8 cellular contexts compared by ENCODE assay signal in genomic region chr18:50374753-50375391, GRCh38. TPM values are rescaled to one million over a fixed set of nuclear protein-coding genes. Genes with fewer than 3 reads are reported as not detected.
A peak's percentile ranks its signal among the peaks of the same experiment; 100 is the strongest.
DNase-seq lines count a peak whose midpoint lies in the region; ATAC-seq lines count a peak whose summit lies in the region.

TSS of gene SKA1 (plus strand) at chr18:50375046. CDS start at chr18:50375831, 785 bp downstream.

- DNase-seq in COR-L47 (lab: John Stamatoyannopoulos, UW) (peak; percentile 97), HUDEP-2 (lab: John Stamatoyannopoulos, UW; ENCODE audit: unreplicated experiment in 76 of 76) (peak; percentile 31 to 99 (median 92)), NT2/D1 (ENCODE audit: low read depth, low spot score) (peak; percentile 87), mesenchymal stem cell (peak; percentile 92)
- peak; percentile 96 for DNase-seq in activated CD8-positive, alpha-beta memory T cell treated with anti-CD3 and anti-CD28 coated beads, Interleukin-2, amount 10 ng/mL, durations not matched to agents 7 days and 5 days
- peak; percentile 85 for DNase-seq in stimulated activated CD8-positive, alpha-beta memory T cell treated with anti-CD3 and anti-CD28 coated beads, Interleukin-12 subunit alpha, Interleukin-12 subunit beta, amount 100 ng/mL, for 4 hours (ENCODE audit: low read depth)

- H3K9ac ChIP-seq in NT2/D1 (ENCODE audit: insufficient read length, low read depth) (peak within 1 kb of the TSS; percentile 68), endocrine pancreas (ENCODE audit: control insufficient read depth, insufficient read depth, low read length) (peak within 1 kb of the TSS; percentile 47), mesenchymal stem cell (ENCODE audit: low read length) (peak within 1 kb of the TSS; percentile 75)

- peak within 1 kb of the TSS; percentile 96 for H3K4me3 Mint-ChIP-seq in activated CD8-positive, alpha-beta memory T cell treated with anti-CD3 and anti-CD28 coated beads, Interleukin-2, amount 10 ng/mL, durations not matched to agents 7 days and 5 days

- H2BK5ac ChIP-seq in mesenchymal stem cell (ENCODE audit: low read depth, low read length, poor library complexity, severe bottlenecking), result no peak within 1 kb of the TSS

- H3K18ac ChIP-seq in mesenchymal stem cell (ENCODE audit: low read depth in 1 of 2, low read length in 2 of 2), result peak within 1 kb of the TSS in 1 of 2 experiments; percentile 30

- H3K14ac ChIP-seq in mesenchymal stem cell (ENCODE audit: low read length in 2 of 2), result no peak within 1 kb of the TSS

- peak; percentile 96 for ATAC-seq in GM21381 (IDR thresholded peaks at IDR 0.05; ENCODE audit: unreplicated experiment)
- ATAC-seq in activated CD8-positive, alpha-beta memory T cell treated with anti-CD3 and anti-CD28 coated beads, Interleukin-2, amount 10 ng/mL, durations not matched to agents 7 days and 5 days, result peak; percentile 98

- H3K79me1 ChIP-seq in mesenchymal stem cell (replicated peaks; ENCODE audit: low read length, poor library complexity, severe bottlenecking), result peaks cover 4% of the 10 kb centered on the region

- peaks cover 26% of the 10 kb centered on the region for H3K4me1 Mint-ChIP-seq in activated CD8-positive, alpha-beta memory T cell treated with anti-CD3 and anti-CD28 coated beads, Interleukin-2, amount 10 ng/mL, durations not matched to agents 7 days and 5 days

- H2BK12ac ChIP-seq in mesenchymal stem cell (ENCODE audit: low read length in 2 of 2), result no peak within 1 kb of the TSS

- no peaks in the 10 kb centered on the region for H3K27me3 ChIP-seq in NT2/D1 (ENCODE audit: insufficient read depth, insufficient read length)
- no peaks in the 10 kb centered on the region for H3K27me3 ChIP-seq in endocrine pancreas (ENCODE audit: control insufficient read depth, insufficient read depth, low read length)
- H3K27me3 ChIP-seq in mesenchymal stem cell (ENCODE audit: control insufficient read depth in 1 of 2, insufficient read depth in 1 of 2, low read length in 2 of 2), result no peaks in the 10 kb centered on the region

- no peak within 1 kb of the TSS for H2BK15ac ChIP-seq in mesenchymal stem cell (ENCODE audit: low read depth, poor library complexity, severe bottlenecking)

- CTCF ChIA-PET in activated CD8-positive, alpha-beta memory T cell treated with anti-CD3 and anti-CD28 coated beads, Interleukin-2, amount 10 ng/mL, durations not matched to agents 7 days and 5 days (lab: Charles Lee), result interaction anchor here (0.7 to 2.1 kb wide), 4 partner anchors 10 to 107 kb away, joined by 3 to 17 read pairs (median 5); no protein-coding TSS in a partner anchor

- H3K36me3 Mint-ChIP-seq in activated CD8-positive, alpha-beta memory T cell treated with anti-CD3 and anti-CD28 coated beads, Interleukin-2, amount 10 ng/mL, durations not matched to agents 7 days and 5 days, result peaks cover 19% of the 10 kb centered on the region

- H3K36me3 ChIP-seq in NT2/D1 (ENCODE audit: insufficient read depth, insufficient read length, low read length) (peaks cover 29% of the 10 kb centered on the region), endocrine pancreas (ENCODE audit: control insufficient read depth, insufficient read depth, low read length) (no peaks in the 10 kb centered on the region), mesenchymal stem cell (ENCODE audit: control insufficient read depth in 1 of 2, insufficient read depth in 2 of 2, low read depth in 1 of 2, low read length in 2 of 2) (no peaks in the 10 kb centered on the region)

- peak within 1 kb of the TSS; percentile 96 for H3K4me2 ChIP-seq in mesenchymal stem cell (ENCODE audit: low read length, poor library complexity, severe bottlenecking)

- peak within 1 kb of the TSS; percentile 20 for H4K8ac ChIP-seq in mesenchymal stem cell (ENCODE audit: low read length)

- H2AFZ ChIP-seq in mesenchymal stem cell (ENCODE audit: low read depth, low read length), result peak within 1 kb of the TSS; percentile 83

- H4K91ac ChIP-seq in mesenchymal stem cell (ENCODE audit: low read length), result no peak within 1 kb of the TSS

- peaks cover 3% of the 10 kb centered on the region for H3K9me3 Mint-ChIP-seq in activated CD8-positive, alpha-beta memory T cell treated with anti-CD3 and anti-CD28 coated beads, Interleukin-2, amount 10 ng/mL, durations not matched to agents 7 days and 5 days (ENCODE audit: low read depth)

- H3K9me3 ChIP-seq in NT2/D1 (ENCODE audit: insufficient read depth, low read length) (no peaks in the 10 kb centered on the region), endocrine pancreas (ENCODE audit: control insufficient read depth, low read length) (no peaks in the 10 kb centered on the region), mesenchymal stem cell (ENCODE audit: control insufficient read depth, low read length) (peaks cover 4% of the 10 kb centered on the region)

- no peak within 1 kb of the TSS for H3K4ac ChIP-seq in mesenchymal stem cell (ENCODE audit: low read depth in 1 of 2, low read length in 2 of 2)

- H3K4me1 ChIP-seq in NT2/D1 (ENCODE audit: insufficient read depth, insufficient read length) (no peaks in the 10 kb centered on the region), endocrine pancreas (ENCODE audit: control insufficient read depth, insufficient read depth, low read length) (no peaks in the 10 kb centered on the region), mesenchymal stem cell (ENCODE audit: control insufficient read depth, insufficient read depth, low read depth, low read length) (peaks cover 4% of the 10 kb centered on the region)

- peak within 1 kb of the TSS; percentile 94 for H3K27ac Mint-ChIP-seq in activated CD8-positive, alpha-beta memory T cell treated with anti-CD3 and anti-CD28 coated beads, Interleukin-2, amount 10 ng/mL, durations not matched to agents 7 days and 5 days

- peaks cover 5% of the 10 kb centered on the region for H3K27me3 Mint-ChIP-seq in activated CD8-positive, alpha-beta memory T cell treated with anti-CD3 and anti-CD28 coated beads, Interleukin-2, amount 10 ng/mL, durations not matched to agents 7 days and 5 days

- H2AK5ac ChIP-seq in mesenchymal stem cell (ENCODE audit: low read length, severe bottlenecking), result no peak within 1 kb of the TSS

- WGBS in mesenchymal stem cell, result under 1% methylated on average over 37 of the region's 47 CpGs

- H3K4me3 ChIP-seq in NT2/D1 (ENCODE audit: insufficient read length, low read depth), result peak within 1 kb of the TSS; percentile 61
- H3K4me3 ChIP-seq in endocrine pancreas (ENCODE audit: control insufficient read depth, insufficient read depth, low read length), result peak within 1 kb of the TSS; percentile 54
- H3K4me3 ChIP-seq in mesenchymal stem cell (ENCODE audit: insufficient read depth in 1 of 2, low read depth in 1 of 2, low read length in 2 of 2), result peak within 1 kb of the TSS; percentile 72 to 92

- H3K27ac ChIP-seq in mesenchymal stem cell (ENCODE audit: low read length, poor library complexity, severe bottlenecking), result peak within 1 kb of the TSS; percentile 26

- no peak within 1 kb of the TSS for H2BK120ac ChIP-seq in mesenchymal stem cell (ENCODE audit: low read depth, low read length)

- H3K23ac ChIP-seq in mesenchymal stem cell (ENCODE audit: low read length in 2 of 2), result no peak within 1 kb of the TSS

RNA-seq across cellular contexts. Expression of gene SKA1, which starts in this region (rescaled TPM):
- 10 to 100 TPM; 45.6 to 47.5 TPM for total RNA-seq in activated CD8-positive, alpha-beta memory T cell treated with anti-CD3 and anti-CD28 coated beads, Interleukin-2, amount 10 ng/mL, durations not matched to agents 7 days and 5 days
- 3.8 TPM for polyA plus RNA-seq in mesenchymal stem cell (2013, experiment 1 of 2)
- polyA plus RNA-seq in mesenchymal stem cell (2013, experiment 2 of 2), result 4.1 TPM

Comparison
In these comparisons a context has a peak if more than half of its experiments do, and no peak if none do; other contexts are left out.
1. Peak in every context shown above with its lines: DNase-seq, ATAC-seq, H3K4me3 ChIP-seq and H3K27ac ChIP-seq.